In the genomic region with DNA sequence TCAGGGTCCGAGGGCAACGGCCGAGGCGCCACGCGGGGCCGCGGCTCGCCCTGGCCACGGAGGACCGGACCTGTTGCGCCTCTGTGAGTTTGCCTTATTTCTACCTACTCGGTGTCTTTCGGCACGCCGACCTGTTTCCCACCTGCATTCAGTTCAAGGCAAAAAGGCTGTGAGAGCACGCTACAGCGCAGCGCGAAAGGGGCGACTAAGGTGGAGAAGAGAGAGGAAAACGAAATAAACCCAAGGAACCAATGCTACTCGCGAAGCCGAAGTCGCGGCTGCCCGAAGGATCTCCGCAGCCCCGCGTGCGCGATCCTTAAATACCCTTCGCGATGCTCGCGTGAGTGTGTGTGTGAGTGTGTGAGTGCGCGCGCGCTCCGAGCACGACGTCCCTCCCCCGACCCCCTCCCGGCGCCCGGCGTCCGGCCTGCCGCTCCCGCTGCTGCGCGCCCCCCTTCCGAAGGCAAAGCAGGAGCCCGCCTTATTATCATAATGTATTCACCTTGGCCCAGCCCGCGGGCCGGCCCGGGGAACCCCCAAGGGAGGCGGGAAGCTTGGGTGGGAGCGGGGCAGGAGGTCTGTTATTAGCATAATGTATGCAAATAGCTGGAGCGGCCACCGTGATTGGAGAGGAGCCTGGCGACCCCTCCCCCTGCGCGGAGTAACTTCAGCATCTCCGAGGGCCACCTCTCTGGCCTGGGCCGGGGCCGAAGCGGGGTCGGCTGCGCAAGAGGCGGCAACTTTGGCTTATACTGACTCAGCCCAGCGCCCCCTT, we compare ENCODE assay signal across 8 cellular contexts. TPM values are rescaled to one million over a fixed set of nuclear protein-coding genes. Genes with fewer than 3 reads are reported as not detected.
A peak's percentile ranks its signal among the peaks of the same experiment; 100 is the strongest.
DNase-seq lines count a peak whose midpoint lies in the region; ATAC-seq and TF ChIP-seq lines count a peak whose summit lies in the region.

A gene (minus strand): TSS at position 293 of the 775 bp plus-strand sequence.

- peak within 1 kb of the TSS; percentile 28 for H3K27ac Mint-ChIP-seq in activated naive CD8-positive, alpha-beta T cell

- peak within 1 kb of the TSS; percentile 50 to 73 (median 62) for H3K4me3 ChIP-seq in heart left ventricle

- peaks cover 18% of the 10 kb centered on the region for H3K4me1 Mint-ChIP-seq in activated naive CD8-positive, alpha-beta T cell (ENCODE audit: low read depth)

- no peaks in the 10 kb centered on the region for H3K36me3 ChIP-seq in heart left ventricle

- intact Hi-C loops in heart left ventricle (cut with DNase I), result no loop called here
- intact Hi-C loops in posterior cingulate gyrus (cut with DNase I), result no loop called here

- H3K27ac ChIP-seq in heart left ventricle, result peak within 1 kb of the TSS in 6 of 12 donors; percentile 8 to 41 (median 24)

- peaks cover 0 to 55% (median 17%) of the 10 kb centered on the region in 9 donors for H3K27me3 ChIP-seq in heart left ventricle

- no peaks in the 10 kb centered on the region for H3K9me3 Mint-ChIP-seq in activated naive CD8-positive, alpha-beta T cell (ENCODE audit: low read depth)

- H3K4me1 ChIP-seq in heart left ventricle, result peaks cover 0 to 18% (median 10%) of the 10 kb centered on the region in 12 donors

- peaks cover 39% of the 10 kb centered on the region for H3K27me3 Mint-ChIP-seq in activated naive CD8-positive, alpha-beta T cell

- 0 to 1% (median 1%) methylated on average over 42 to 75 of the region's 75 CpGs for WGBS in heart left ventricle, 4 donors

- no peaks in the 10 kb centered on the region for H3K9me3 ChIP-seq in heart left ventricle

- DNase-seq in RPMI7951 (ENCODE audit: low read depth), result peak; percentile 26
- DNase-seq in heart left ventricle, result peak; percentile 50 to 77 (median 59)
- DNase-seq in posterior cingulate gyrus, result peak in 8 of 10 donors; percentile 2 to 85 (median 19)
- no peak for DNase-seq in H4 (ENCODE audit: low spot score)
- no peak for DNase-seq in superior temporal gyrus (ENCODE audit: extremely low spot score)

- TF ChIP-seq CTCF in heart left ventricle (IDR thresholded peaks at IDR 0.05), result no peak

- peak; percentile 43 for ATAC-seq in GM19023 (IDR thresholded peaks at IDR 0.05; ENCODE audit: unreplicated experiment)
- peak; percentile 61 to 86 (median 80) for ATAC-seq in heart left ventricle
- no peak for ATAC-seq in GM18909 (IDR thresholded peaks at IDR 0.05; ENCODE audit: poor library complexity, unreplicated experiment)

- peak within 1 kb of the TSS; percentile 80 for H3K4me3 Mint-ChIP-seq in activated naive CD8-positive, alpha-beta T cell

- no peaks in the 10 kb centered on the region for H3K36me3 Mint-ChIP-seq in activated naive CD8-positive, alpha-beta T cell

- TF ChIP-seq POLR2A in heart left ventricle (IDR thresholded peaks at IDR 0.05), result no peak

RNA-seq across cellular contexts. Expression of the gene that starts here (rescaled TPM):
- total RNA-seq in RPMI7951 (2014; rRNA removed; shearing (Covaris generic)), result not detected in 2 replicates
- 1 to 10 TPM in 1 of 9 donors, under 1 TPM in 8; 0.21 to 1.8 (median 0.50) TPM for total RNA-seq in heart left ventricle
- polyA plus RNA-seq in heart left ventricle, result under 1 TPM; 0.19 to 0.21 TPM
- 0.02 TPM in 1 of 2 replicates, not detected in the other for total RNA-seq in H4 (2014; rRNA removed; shearing (Covaris generic))

Comparison
In these comparisons a context has a peak if more than half of its experiments do, and no peak if none do; other contexts are left out.
1. Peak in DNase-seq in RPMI7951; RNA of the gene not detected or under 1 TPM.
2. DNase-seq: peak in heart left ventricle (5 of 5) and posterior cingulate gyrus (8 of 10); none in H4 (single experiment) and superior temporal gyrus (single experiment).